Comparison of ENCODE assay signal across 36 cellular contexts in genomic region chr10:102822222-102822621, GRCh38. TPM values are rescaled to one million over a fixed set of nuclear protein-coding genes. Genes with fewer than 3 reads are reported as not detected.
"Had no signal": no experiment of that assay in that cellular context is flagged by ENCODE, and none has a peak within 500 bp of the region (broad histone marks: within the 10 kb centered on the region; RNA-seq: fewer than 3 reads in every experiment).

No MANE protein-coding gene starts in this region.

- H3K27ac Mint-ChIP-seq: activated B cell treated with CpG ODN at 0.5 μM for 24 hours; activated CD4-positive, alpha-beta memory T cell treated with anti-CD3 and anti-CD28 coated beads for 36 hours; activated CD4-positive, alpha-beta T cell treated with anti-CD3 and anti-CD28 coated beads, Interleukin-2, amount 10 ng/mL, durations not matched to agents 24 days and 14 days; activated CD8-positive, alpha-beta T cell treated with anti-CD3 and anti-CD28 coated beads for 36 hours; activated naive CD4-positive, alpha-beta T cell treated with anti-CD3 and anti-CD28 coated beads for 36 hours; activated naive CD4-positive, alpha-beta T cell treated with anti-CD3 and anti-CD28 coated beads, Interleukin-2, amount 50 U/mL, for 72 hours; activated naive CD8-positive, alpha-beta T cell treated with anti-CD3 and anti-CD28 coated beads for 36 hours; activated T-cell treated with anti-CD3 and anti-CD28 coated beads, Interleukin-2, amount 50 U/mL, for 72 hours; activated T-helper 1 cell treated with anti-CD3 and anti-CD28 coated beads, Interleukin-12 subunit alpha, Interleukin-12 subunit beta, Interleukin-2, Interleukin-4 antibody, amounts not matched to agents 30 ng/mL and 10 ng/mL and 1 ng/mL, durations not matched to agents 14 hours and 24 hours and 36 hours; activated T-helper 17 cell treated with anti-CD3 and anti-CD28 coated beads, Interleukin-2, amount 50 U/mL, for 72 hours; brain; T-cell; T-helper 17 cell had no signal

- H3K36me3 ChIP-seq: adrenal gland, cardiac muscle cell had no signal

- H3K27ac ChIP-seq: cardiac muscle cell, VCaP had no signal

- H3K27me3 ChIP-seq: adrenal gland, cardiac muscle cell had no signal

- H3K9me3 ChIP-seq: adrenal gland had no signal

- DNase-seq: activated B cell treated with CpG ODN at 0.5 μM for 24 hours; activated CD4-positive, alpha-beta memory T cell treated with anti-CD3 and anti-CD28 coated beads for 36 hours; activated CD4-positive, alpha-beta T cell treated with anti-CD3 and anti-CD28 coated beads for 4 hours; activated CD4-positive, alpha-beta T cell treated with anti-CD3 and anti-CD28 coated beads, Interleukin-2, amount 10 ng/mL, durations not matched to agents 24 days and 14 days; activated CD4-positive, alpha-beta T cell treated with anti-CD3 and anti-CD28 coated beads, Interleukin-2, amount 50 U/mL, for 1 hour; activated CD4-positive, alpha-beta T cell treated with anti-CD3 and anti-CD28 coated beads, Interleukin-2, amount 50 U/mL, for 4 hours; activated CD4-positive, CD25-positive, alpha-beta regulatory T cell treated with anti-CD3 and anti-CD28 coated beads, Interleukin-2, amount 50 U/mL, for 72 hours; activated CD8-positive, alpha-beta memory T cell treated with anti-CD3 and anti-CD28 coated beads, Interleukin-2, amount 50 U/mL, for 4 hours; activated CD8-positive, alpha-beta T cell treated with anti-CD3 and anti-CD28 coated beads for 36 hours; activated effector memory CD4-positive, alpha-beta T cell treated with anti-CD3 and anti-CD28 coated beads, Interleukin-2, amount 50 U/mL, for 16 hours; activated gamma-delta T cell treated with Interleukin-2 at 50 U/mL for 16 hours; activated naive CD4-positive, alpha-beta T cell; activated naive CD4-positive, alpha-beta T cell treated with anti-CD3 and anti-CD28 coated beads for 36 hours; activated naive CD4-positive, alpha-beta T cell treated with anti-CD3 and anti-CD28 coated beads, Interleukin-2, amount 50 U/mL, for 16 hours; activated naive CD8-positive, alpha-beta T cell treated with anti-CD3 and anti-CD28 coated beads for 36 hours; activated T-cell treated with anti-CD3 and anti-CD28 coated beads for 4 hours; activated T-cell treated with anti-CD3 and anti-CD28 coated beads, Interleukin-2, amount 50 U/mL, for 1 hour; activated T-cell treated with anti-CD3 and anti-CD28 coated beads, Interleukin-2, amount 50 U/mL, for 4 hours; activated T-cell treated with anti-CD3 and anti-CD28 coated beads, Interleukin-2, amount 50 U/mL, for 72 hours; adrenal gland; amniotic stem cell; T-cell; T-helper 17 cell; T-helper 9 cell had no signal

- H3K9me3 Mint-ChIP-seq: activated B cell treated with CpG ODN at 0.5 μM for 24 hours; activated CD4-positive, alpha-beta memory T cell treated with anti-CD3 and anti-CD28 coated beads for 36 hours; activated CD4-positive, alpha-beta T cell treated with anti-CD3 and anti-CD28 coated beads, Interleukin-2, amount 10 ng/mL, durations not matched to agents 24 days and 14 days; activated CD8-positive, alpha-beta T cell treated with anti-CD3 and anti-CD28 coated beads for 36 hours; activated naive CD4-positive, alpha-beta T cell treated with anti-CD3 and anti-CD28 coated beads for 36 hours; activated naive CD4-positive, alpha-beta T cell treated with anti-CD3 and anti-CD28 coated beads, Interleukin-2, amount 50 U/mL, for 72 hours; activated naive CD8-positive, alpha-beta T cell treated with anti-CD3 and anti-CD28 coated beads for 36 hours; activated T-cell treated with anti-CD3 and anti-CD28 coated beads, Interleukin-2, amount 50 U/mL, for 4 hours; activated T-cell treated with anti-CD3 and anti-CD28 coated beads, Interleukin-2, amount 50 U/mL, for 72 hours; activated T-helper 1 cell treated with anti-CD3 and anti-CD28 coated beads, Interleukin-12 subunit alpha, Interleukin-12 subunit beta, Interleukin-2, Interleukin-4 antibody, amounts not matched to agents 30 ng/mL and 10 ng/mL and 1 ng/mL, durations not matched to agents 14 hours and 24 hours and 36 hours; activated T-helper 17 cell treated with anti-CD3 and anti-CD28 coated beads, Interleukin-2, amount 50 U/mL, for 72 hours; T-cell had no signal

- H3K4me3 ChIP-seq: adrenal gland, cardiac muscle cell had no signal

- H3K27me3 Mint-ChIP-seq: activated B cell treated with CpG ODN at 0.5 μM for 24 hours; activated CD4-positive, alpha-beta memory T cell treated with anti-CD3 and anti-CD28 coated beads for 36 hours; activated CD4-positive, alpha-beta T cell treated with anti-CD3 and anti-CD28 coated beads, Interleukin-2, amount 10 ng/mL, durations not matched to agents 24 days and 14 days; activated CD8-positive, alpha-beta T cell treated with anti-CD3 and anti-CD28 coated beads for 36 hours; activated naive CD8-positive, alpha-beta T cell treated with anti-CD3 and anti-CD28 coated beads for 36 hours; activated T-helper 17 cell treated with anti-CD3 and anti-CD28 coated beads, Interleukin-2, amount 50 U/mL, for 72 hours; T-cell; T-helper 17 cell had no signal

- H3K36me3 Mint-ChIP-seq: activated CD4-positive, alpha-beta memory T cell treated with anti-CD3 and anti-CD28 coated beads for 36 hours; activated naive CD4-positive, alpha-beta T cell treated with anti-CD3 and anti-CD28 coated beads, Interleukin-2, amount 50 U/mL, for 72 hours; activated naive CD8-positive, alpha-beta T cell treated with anti-CD3 and anti-CD28 coated beads for 36 hours; brain; T-cell had no signal

- H3K4me1 Mint-ChIP-seq: activated CD4-positive, alpha-beta T cell treated with anti-CD3 and anti-CD28 coated beads, Interleukin-2, amount 10 ng/mL, durations not matched to agents 24 days and 14 days; activated naive CD8-positive, alpha-beta T cell treated with anti-CD3 and anti-CD28 coated beads for 36 hours; activated T-helper 17 cell treated with anti-CD3 and anti-CD28 coated beads, Interleukin-2, amount 50 U/mL, for 72 hours; brain had no signal

- H3K4me3 Mint-ChIP-seq: activated B cell treated with CpG ODN at 0.5 μM for 24 hours; activated CD4-positive, alpha-beta memory T cell treated with anti-CD3 and anti-CD28 coated beads for 36 hours; activated CD4-positive, alpha-beta T cell treated with anti-CD3 and anti-CD28 coated beads, Interleukin-2, amount 10 ng/mL, durations not matched to agents 24 days and 14 days; activated CD8-positive, alpha-beta T cell treated with anti-CD3 and anti-CD28 coated beads for 36 hours; activated naive CD4-positive, alpha-beta T cell treated with anti-CD3 and anti-CD28 coated beads for 36 hours; activated naive CD8-positive, alpha-beta T cell treated with anti-CD3 and anti-CD28 coated beads for 36 hours; activated T-cell treated with anti-CD3 and anti-CD28 coated beads, Interleukin-2, amount 50 U/mL, for 4 hours; activated T-cell treated with anti-CD3 and anti-CD28 coated beads, Interleukin-2, amount 50 U/mL, for 72 hours; activated T-helper 1 cell treated with anti-CD3 and anti-CD28 coated beads, Interleukin-12 subunit alpha, Interleukin-12 subunit beta, Interleukin-2, Interleukin-4 antibody, amounts not matched to agents 30 ng/mL and 10 ng/mL and 1 ng/mL, durations not matched to agents 14 hours and 24 hours and 36 hours; activated T-helper 17 cell treated with anti-CD3 and anti-CD28 coated beads, Interleukin-2, amount 50 U/mL, for 72 hours; brain; T-cell; T-helper 17 cell had no signal

- ATAC-seq: activated CD8-positive, alpha-beta T cell treated with anti-CD3 and anti-CD28 coated beads for 36 hours; activated naive CD4-positive, alpha-beta T cell treated with anti-CD3 and anti-CD28 coated beads, Interleukin-2, amount 50 U/mL, for 72 hours; activated T-cell treated with anti-CD3 and anti-CD28 coated beads, Interleukin-2, amount 50 U/mL, for 4 hours; activated T-cell treated with anti-CD3 and anti-CD28 coated beads, Interleukin-2, amount 50 U/mL, for 72 hours; activated T-helper 17 cell treated with anti-CD3 and anti-CD28 coated beads, Interleukin-2, amount 50 U/mL, for 72 hours; T-cell; T-helper 17 cell had no signal

RNA-seq across cellular contexts. Expression of gene CYP17A1, which starts 15.0 kb away (rescaled TPM):
- total RNA-seq: activated B cell treated with CpG ODN at 0.5 μM for 24 hours; activated CD4-positive, alpha-beta memory T cell treated with anti-CD3 and anti-CD28 coated beads for 36 hours; activated CD4-positive, alpha-beta T cell treated with anti-CD3 and anti-CD28 coated beads, Interleukin-2, amount 10 ng/mL, durations not matched to agents 24 days and 14 days; activated CD8-positive, alpha-beta memory T cell treated with anti-CD3 and anti-CD28 coated beads for 36 hours; activated CD8-positive, alpha-beta T cell treated with anti-CD3 and anti-CD28 coated beads for 36 hours; activated naive CD4-positive, alpha-beta T cell treated with anti-CD3 and anti-CD28 coated beads for 36 hours; activated naive CD4-positive, alpha-beta T cell treated with anti-CD3 and anti-CD28 coated beads, Interleukin-2, amount 50 U/mL, for 72 hours; activated naive CD8-positive, alpha-beta T cell treated with anti-CD3 and anti-CD28 coated beads for 36 hours; activated T-cell treated with anti-CD3 and anti-CD28 coated beads, Interleukin-2, amount 50 U/mL, for 72 hours; activated T-helper 1 cell treated with anti-CD3 and anti-CD28 coated beads, Interleukin-12 subunit alpha, Interleukin-12 subunit beta, Interleukin-2, Interleukin-4 antibody, amounts not matched to agents 30 ng/mL and 10 ng/mL and 1 ng/mL, durations not matched to agents 14 hours and 24 hours and 36 hours; activated T-helper 17 cell treated with anti-CD3 and anti-CD28 coated beads, Interleukin-2, amount 50 U/mL, for 72 hours; astrocyte; bronchial epithelial cell; cardiac muscle cell; cerebellum; T-helper 1 cell treated with Interleukin-12 subunit alpha and Interleukin-12 subunit beta and Interleukin-4 antibody, amounts not matched to agents 30 ng/mL and 1 ng/mL, for 36 hours; T-helper 17 cell; T-helper 2 cell treated with Interferon-gamma antibody and Interleukin-4, amounts not matched to agents 100 ng/mL and 5 ng/mL, for 36 hours had no signal
- polyA plus RNA-seq: cardiac muscle cell had no signal

RNA-seq across cellular contexts. Expression of gene AS3MT, which starts 47.0 kb away (rescaled TPM):
- total RNA-seq: activated naive CD4-positive, alpha-beta T cell treated with anti-CD3 and anti-CD28 coated beads, Interleukin-2, amount 50 U/mL, for 72 hours; T-helper 1 cell treated with Interleukin-12 subunit alpha and Interleukin-12 subunit beta and Interleukin-4 antibody, amounts not matched to agents 30 ng/mL and 1 ng/mL, for 36 hours had no signal
